1 cellular context compared by ENCODE assay signal in genomic region chr3:138426211-138426610, GRCh38.
TF ChIP-seq lines count a peak whose summit lies in the region.

No MANE protein-coding gene starts in this region.

TF ChIP-seq in GM23338, 12 proteins besides CTCF, POLR2A, EP300 and RAD21 (continued from another document):
- TF ChIP-seq REST (IDR thresholded peaks at IDR 0.05; ENCODE audit: unreplicated experiment) (no peak), EZH2 (IDR thresholded peaks at IDR 0.05; ENCODE audit: low read depth, unreplicated experiment) (no peak), NANOG (IDR thresholded peaks at IDR 0.05; ENCODE audit: borderline replicate concordance) (no peak), STAT1 (IDR thresholded peaks at IDR 0.05; ENCODE audit: unreplicated experiment) (no peak), CREB1 (CRISPR knock-in tag; IDR thresholded peaks at IDR 0.05; ENCODE audit: low read depth) (no peak), JUNB (IDR thresholded peaks at IDR 0.05; ENCODE audit: unreplicated experiment) (no peak), ZNF331 (CRISPR knock-in tag; IDR thresholded peaks at IDR 0.05; ENCODE audit: low read depth) (no peak), POLR2AphosphoS5 (IDR thresholded peaks at IDR 0.05; ENCODE audit: low read depth) (no peak), EZH2phosphoT487 (IDR thresholded peaks at IDR 0.05; ENCODE audit: unreplicated experiment) (no peak), ZNF462 (CRISPR knock-in tag; IDR thresholded peaks at IDR 0.05) (no peak)
